In the genomic region with DNA sequence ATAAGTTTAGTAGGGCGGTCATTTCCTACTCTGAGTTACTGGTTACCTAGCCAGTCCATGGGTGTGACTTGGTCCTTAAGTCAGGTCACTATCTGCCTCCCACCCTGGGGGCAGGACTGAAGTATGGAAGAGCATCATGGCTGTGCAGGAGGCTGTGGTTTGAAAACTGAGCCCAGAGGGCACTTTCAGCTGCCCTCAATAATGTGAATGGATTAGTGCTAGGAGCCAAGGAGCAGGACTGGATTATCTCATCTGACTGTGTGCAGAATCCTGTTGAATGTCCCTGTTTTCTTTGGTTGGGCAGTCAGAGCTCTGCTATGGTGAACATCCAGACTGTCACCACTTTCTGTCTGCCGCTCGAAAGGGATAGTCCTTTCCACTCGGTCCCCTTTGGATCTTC, we compare ENCODE assay signal across 8 cellular contexts. TPM values are rescaled to one million over a fixed set of nuclear protein-coding genes. Genes with fewer than 3 reads are reported as not detected.
DNase-seq lines count a peak whose midpoint lies in the region; ATAC-seq and TF ChIP-seq lines count a peak whose summit lies in the region.

No MANE protein-coding gene starts in this region.

- peak overlapping the region; percentile 95 for H3K27ac Mint-ChIP-seq in CD8-positive, alpha-beta T cell

- DNase-seq in CD8-positive, alpha-beta T cell = no peak
- peak; percentile 4 for DNase-seq in dermis blood vessel endothelial cell
- DNase-seq in putamen (ENCODE audit: low spot score) = no peak
- DNase-seq in A172 (ENCODE audit: low spot score) = no peak

- H3F3A ChIP-seq in Loucy (ENCODE audit: low read depth) (peaks cover 3% of the 10 kb centered on the region; the same call in 1 of the 2 replicates), neural cell (ENCODE audit: insufficient read depth, low read length, poor library complexity, severe bottlenecking) (peaks cover 5% of the 10 kb centered on the region)

- H3K9me2 ChIP-seq in Loucy (replicated peaks; ENCODE audit: low read depth, low read length) = no peaks in the 10 kb centered on the region
- no peaks in the 10 kb centered on the region for H3K9me2 ChIP-seq in neural cell (ENCODE audit: insufficient read depth, low read length)

- POLR2A ChIA-PET in CD8-positive, alpha-beta T cell (lab: Charles Lee) = no interaction called here

- peak overlapping the region; percentile 88 for H3K4me3 Mint-ChIP-seq in CD8-positive, alpha-beta T cell

- TF ChIP-seq CTCF in CD8-positive, alpha-beta T cell (IDR thresholded peaks at IDR 0.05) = no peak
- TF ChIP-seq CTCF in Loucy (conservative IDR thresholded peaks at IDR 0.05; ENCODE audit: low read length) (no peak), neural cell (IDR thresholded peaks at IDR 0.05; ENCODE audit: poor library complexity, severe bottlenecking) (no peak)

- H3K4me2 ChIP-seq in Loucy (ENCODE audit: low read depth, low read length, poor library complexity, severe bottlenecking) (peak overlapping the region; percentile 98), neural cell (ENCODE audit: low read length) (peak overlapping the region; percentile 100)

- no peaks in the 10 kb centered on the region for H3K9me3 ChIP-seq in CD8-positive, alpha-beta T cell (ENCODE audit: low read length)
- no peaks in the 10 kb centered on the region for H3K9me3 ChIP-seq in Loucy (ENCODE audit: insufficient read depth, low read depth, low read length)
- no peaks in the 10 kb centered on the region for H3K9me3 ChIP-seq in neural cell (ENCODE audit: low read length)

- H3K9ac ChIP-seq in Loucy (ENCODE audit: low read depth, low read length, poor library complexity, severe bottlenecking) (peak overlapping the region; percentile 98), neural cell (ENCODE audit: low read length) (peak overlapping the region; percentile 98)

- no peak for TF ChIP-seq EP300 in neural cell (conservative IDR thresholded peaks at IDR 0.05; ENCODE audit: poor library complexity, severe bottlenecking)

- H3K36me3 Mint-ChIP-seq in CD8-positive, alpha-beta T cell = peaks cover 55% of the 10 kb centered on the region

- H3K4me1 Mint-ChIP-seq in CD8-positive, alpha-beta T cell (ENCODE audit: low read depth) = peaks cover 56% of the 10 kb centered on the region

- TF ChIP-seq RAD21 in neural cell (conservative IDR thresholded peaks at IDR 0.05) = no peak

- H3K27ac ChIP-seq in CD8-positive, alpha-beta T cell (ENCODE audit: low read depth, low read length) = peak overlapping the region; percentile 96
- no peak overlapping the region for H3K27ac ChIP-seq in neural cell (ENCODE audit: low read length)

- H3K27me3 Mint-ChIP-seq in CD8-positive, alpha-beta T cell (ENCODE audit: low read depth) = no peaks in the 10 kb centered on the region

- intact Hi-C loops in CD8-positive, alpha-beta T cell (cut with DNase I, micrococcal nuclease) = loop anchor here (5.0 to 10.0 kb wide), 3 partner anchors 936 to 1808 kb away; partner anchors contain the start of genes BBS10 (in 1 of the 2) and KRR1 (in 1 of the 2)

- H3K9me3 Mint-ChIP-seq in CD8-positive, alpha-beta T cell = peaks cover 8% of the 10 kb centered on the region

- no peak for ATAC-seq in CD8-positive, alpha-beta T cell
- ATAC-seq in HG03139 (IDR thresholded peaks at IDR 0.05; ENCODE audit: unreplicated experiment) (no peak), GM18517 (IDR thresholded peaks at IDR 0.05; ENCODE audit: unreplicated experiment) (no peak)

- H3K79me2 ChIP-seq in Loucy (ENCODE audit: insufficient read depth, low read length) (peaks cover 58% of the 10 kb centered on the region), neural cell (replicated peaks; ENCODE audit: insufficient read depth, low read length) (peaks cover 54% of the 10 kb centered on the region)

- peaks cover 43% of the 10 kb centered on the region for H3K4me1 ChIP-seq in CD8-positive, alpha-beta T cell (ENCODE audit: insufficient read depth, low read length)
- peaks cover 46% of the 10 kb centered on the region for H3K4me1 ChIP-seq in Loucy (ENCODE audit: insufficient read depth, low read length, poor library complexity, severe bottlenecking)

- H2AFZ ChIP-seq in Loucy (ENCODE audit: low read length) (no peak overlapping the region), neural cell (ENCODE audit: low read depth, low read length) (no peak overlapping the region)

- H4K20me1 ChIP-seq in Loucy (ENCODE audit: insufficient read depth, low read length, poor library complexity, severe bottlenecking) = peaks cover 60% of the 10 kb centered on the region
- H4K20me1 ChIP-seq in neural cell (ENCODE audit: insufficient read depth) = no peaks in the 10 kb centered on the region

- no peaks in the 10 kb centered on the region for H3K27me3 ChIP-seq in CD8-positive, alpha-beta T cell (ENCODE audit: insufficient read depth, low read length)
- H3K27me3 ChIP-seq in Loucy (ENCODE audit: insufficient read depth, low read length, poor library complexity, severe bottlenecking) (no peaks in the 10 kb centered on the region), neural cell (ENCODE audit: insufficient read depth, low read depth, low read length) (no peaks in the 10 kb centered on the region)

- H3K36me3 ChIP-seq in CD8-positive, alpha-beta T cell (ENCODE audit: insufficient read depth, low read length) = peaks cover 11% of the 10 kb centered on the region
- 0 out of 2 replicates have a peak, but pooled peaks cover 7% of the 10 kb centered on the region for H3K36me3 ChIP-seq in Loucy (ENCODE audit: insufficient read depth, low read length)
- H3K36me3 ChIP-seq in neural cell (ENCODE audit: insufficient read depth, low read length) = peaks cover 18% of the 10 kb centered on the region

- peak overlapping the region; percentile 80 for H3K4me3 ChIP-seq in CD8-positive, alpha-beta T cell (ENCODE audit: low read depth, low read length)
- H3K4me3 ChIP-seq in Loucy (ENCODE audit: low read length, poor library complexity, severe bottlenecking) (peak overlapping the region; percentile 95), neural cell (ENCODE audit: low read length) (peak overlapping the region; percentile 94)

- CTCF ChIA-PET in CD8-positive, alpha-beta T cell (lab: Charles Lee) = no interaction called here

TF ChIP-seq in neural cell, 6 proteins besides CTCF, POLR2A, EP300 and RAD21:
- no peak for TF ChIP-seq TAF1 (IDR thresholded peaks at IDR 0.05; ENCODE audit: low read depth)
- TF ChIP-seq, protein P1, sequence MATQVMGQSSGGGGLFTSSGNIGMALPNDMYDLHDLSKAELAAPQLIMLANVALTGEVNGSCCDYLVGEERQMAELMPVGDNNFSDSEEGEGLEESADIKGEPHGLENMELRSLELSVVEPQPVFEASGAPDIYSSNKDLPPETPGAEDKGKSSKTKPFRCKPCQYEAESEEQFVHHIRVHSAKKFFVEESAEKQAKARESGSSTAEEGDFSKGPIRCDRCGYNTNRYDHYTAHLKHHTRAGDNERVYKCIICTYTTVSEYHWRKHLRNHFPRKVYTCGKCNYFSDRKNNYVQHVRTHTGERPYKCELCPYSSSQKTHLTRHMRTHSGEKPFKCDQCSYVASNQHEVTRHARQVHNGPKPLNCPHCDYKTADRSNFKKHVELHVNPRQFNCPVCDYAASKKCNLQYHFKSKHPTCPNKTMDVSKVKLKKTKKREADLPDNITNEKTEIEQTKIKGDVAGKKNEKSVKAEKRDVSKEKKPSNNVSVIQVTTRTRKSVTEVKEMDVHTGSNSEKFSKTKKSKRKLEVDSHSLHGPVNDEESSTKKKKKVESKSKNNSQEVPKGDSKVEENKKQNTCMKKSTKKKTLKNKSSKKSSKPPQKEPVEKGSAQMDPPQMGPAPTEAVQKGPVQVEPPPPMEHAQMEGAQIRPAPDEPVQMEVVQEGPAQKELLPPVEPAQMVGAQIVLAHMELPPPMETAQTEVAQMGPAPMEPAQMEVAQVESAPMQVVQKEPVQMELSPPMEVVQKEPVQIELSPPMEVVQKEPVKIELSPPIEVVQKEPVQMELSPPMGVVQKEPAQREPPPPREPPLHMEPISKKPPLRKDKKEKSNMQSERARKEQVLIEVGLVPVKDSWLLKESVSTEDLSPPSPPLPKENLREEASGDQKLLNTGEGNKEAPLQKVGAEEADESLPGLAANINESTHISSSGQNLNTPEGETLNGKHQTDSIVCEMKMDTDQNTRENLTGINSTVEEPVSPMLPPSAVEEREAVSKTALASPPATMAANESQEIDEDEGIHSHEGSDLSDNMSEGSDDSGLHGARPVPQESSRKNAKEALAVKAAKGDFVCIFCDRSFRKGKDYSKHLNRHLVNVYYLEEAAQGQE (IDR thresholded peaks at IDR 0.05; ENCODE audit: borderline replicate concordance) = no peak
- no peak for TF ChIP-seq EZH2 (IDR thresholded peaks at IDR 0.05; ENCODE audit: borderline replicate concordance, insufficient read depth, low read length, poor library complexity, severe bottlenecking)
- TF ChIP-seq SMC3 (conservative IDR thresholded peaks at IDR 0.05; ENCODE audit: poor library complexity) = no peak
- no peak for TF ChIP-seq MXI1 (conservative IDR thresholded peaks at IDR 0.05; ENCODE audit: poor library complexity, severe bottlenecking)
- TF ChIP-seq POLR2AphosphoS5 (IDR thresholded peaks at IDR 0.05) = no peak

RNA-seq across cellular contexts. Expression of gene ATXN7L3B, which starts 1.6 kb away (rescaled TPM):
- 10 to 100 TPM; 31.9 to 33.2 TPM for total RNA-seq in CD8-positive, alpha-beta T cell
- total RNA-seq in dermis blood vessel endothelial cell = 24.5 and 26.4 TPM in 2 replicates
- polyA plus RNA-seq in neural cell = 84.0 and 90.3 TPM in 2 replicates
- polyA minus RNA-seq in neural cell = 165 and 167 TPM in 2 replicates
- 18.4 and 19.3 TPM in 2 replicates for total RNA-seq in A172 (2014; rRNA removed; shearing (Covaris generic))
